ENCODE assay signal across 1 cellular context in the genomic region with DNA sequence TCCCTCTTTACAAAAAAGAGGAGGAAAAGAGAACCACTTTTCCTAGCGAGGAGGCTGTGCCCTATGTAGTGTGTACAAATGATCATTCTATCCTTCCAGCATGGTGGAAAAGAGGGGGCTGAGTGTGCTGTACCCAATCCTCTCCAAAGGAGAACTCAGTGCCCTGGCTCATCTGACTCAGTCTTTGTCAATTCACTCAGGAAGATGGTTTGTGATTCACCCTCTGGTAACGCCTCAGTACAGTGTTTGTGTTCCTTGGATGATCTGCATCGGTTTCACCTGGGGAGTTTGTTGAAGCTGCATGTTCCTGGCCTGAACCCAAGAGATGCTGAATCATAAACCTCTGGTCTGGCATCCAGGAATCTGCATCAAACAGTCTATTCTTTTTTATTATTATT.
TF ChIP-seq lines count a peak whose summit lies in the region.

No MANE protein-coding gene starts in this region.

TF ChIP-seq in HepG2, 621 proteins besides CTCF, POLR2A, EP300 and RAD21 (continued from another document):
- TF ChIP-seq, protein P1, sequence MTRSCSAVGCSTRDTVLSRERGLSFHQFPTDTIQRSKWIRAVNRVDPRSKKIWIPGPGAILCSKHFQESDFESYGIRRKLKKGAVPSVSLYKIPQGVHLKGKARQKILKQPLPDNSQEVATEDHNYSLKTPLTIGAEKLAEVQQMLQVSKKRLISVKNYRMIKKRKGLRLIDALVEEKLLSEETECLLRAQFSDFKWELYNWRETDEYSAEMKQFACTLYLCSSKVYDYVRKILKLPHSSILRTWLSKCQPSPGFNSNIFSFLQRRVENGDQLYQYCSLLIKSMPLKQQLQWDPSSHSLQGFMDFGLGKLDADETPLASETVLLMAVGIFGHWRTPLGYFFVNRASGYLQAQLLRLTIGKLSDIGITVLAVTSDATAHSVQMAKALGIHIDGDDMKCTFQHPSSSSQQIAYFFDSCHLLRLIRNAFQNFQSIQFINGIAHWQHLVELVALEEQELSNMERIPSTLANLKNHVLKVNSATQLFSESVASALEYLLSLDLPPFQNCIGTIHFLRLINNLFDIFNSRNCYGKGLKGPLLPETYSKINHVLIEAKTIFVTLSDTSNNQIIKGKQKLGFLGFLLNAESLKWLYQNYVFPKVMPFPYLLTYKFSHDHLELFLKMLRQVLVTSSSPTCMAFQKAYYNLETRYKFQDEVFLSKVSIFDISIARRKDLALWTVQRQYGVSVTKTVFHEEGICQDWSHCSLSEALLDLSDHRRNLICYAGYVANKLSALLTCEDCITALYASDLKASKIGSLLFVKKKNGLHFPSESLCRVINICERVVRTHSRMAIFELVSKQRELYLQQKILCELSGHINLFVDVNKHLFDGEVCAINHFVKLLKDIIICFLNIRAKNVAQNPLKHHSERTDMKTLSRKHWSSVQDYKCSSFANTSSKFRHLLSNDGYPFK (CRISPR knock-in tag; IDR thresholded peaks at IDR 0.05; ENCODE audit: borderline replicate concordance): no peak
- TF ChIP-seq CBX1 (IDR thresholded peaks at IDR 0.05; ENCODE audit: low read depth) (no peak), ETV6 (CRISPR knock-in tag; conservative IDR thresholded peaks at IDR 0.05) (no peak), KLF15 (CRISPR knock-in tag; IDR thresholded peaks at IDR 0.05; ENCODE audit: borderline replicate concordance) (no peak), ZBTB38 (CRISPR knock-in tag; IDR thresholded peaks at IDR 0.05) (no peak)
- TF ChIP-seq, protein P2, sequence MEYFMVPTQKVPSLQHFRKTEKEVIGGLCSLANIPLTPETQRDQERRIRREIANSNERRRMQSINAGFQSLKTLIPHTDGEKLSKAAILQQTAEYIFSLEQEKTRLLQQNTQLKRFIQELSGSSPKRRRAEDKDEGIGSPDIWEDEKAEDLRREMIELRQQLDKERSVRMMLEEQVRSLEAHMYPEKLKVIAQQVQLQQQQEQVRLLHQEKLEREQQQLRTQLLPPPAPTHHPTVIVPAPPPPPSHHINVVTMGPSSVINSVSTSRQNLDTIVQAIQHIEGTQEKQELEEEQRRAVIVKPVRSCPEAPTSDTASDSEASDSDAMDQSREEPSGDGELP (IDR thresholded peaks at IDR 0.05; ENCODE audit: borderline replicate concordance, low read depth): no peak
- TF ChIP-seq, protein P3, sequence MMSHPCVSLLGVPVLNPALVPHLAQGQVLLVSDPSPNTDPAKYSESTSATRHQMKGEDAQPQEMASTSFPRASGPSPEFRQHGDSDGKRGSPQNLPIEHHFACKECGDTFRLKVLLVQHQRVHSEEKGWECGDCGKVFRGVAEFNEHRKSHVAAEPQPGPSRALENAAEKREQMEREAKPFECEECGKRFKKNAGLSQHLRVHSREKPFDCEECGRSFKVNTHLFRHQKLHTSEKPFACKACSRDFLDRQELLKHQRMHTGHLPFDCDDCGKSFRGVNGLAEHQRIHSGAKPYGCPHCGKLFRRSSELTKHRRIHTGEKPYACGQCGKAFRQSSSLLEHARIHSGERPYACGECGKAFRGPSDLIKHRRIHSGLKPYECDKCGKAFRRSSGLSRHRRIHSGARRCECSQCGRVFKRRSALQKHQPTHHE (CRISPR knock-in tag; IDR thresholded peaks at IDR 0.05; ENCODE audit: borderline replicate concordance): no peak
